Comparison of ENCODE assay signal across 9 cellular contexts in the genomic region with DNA sequence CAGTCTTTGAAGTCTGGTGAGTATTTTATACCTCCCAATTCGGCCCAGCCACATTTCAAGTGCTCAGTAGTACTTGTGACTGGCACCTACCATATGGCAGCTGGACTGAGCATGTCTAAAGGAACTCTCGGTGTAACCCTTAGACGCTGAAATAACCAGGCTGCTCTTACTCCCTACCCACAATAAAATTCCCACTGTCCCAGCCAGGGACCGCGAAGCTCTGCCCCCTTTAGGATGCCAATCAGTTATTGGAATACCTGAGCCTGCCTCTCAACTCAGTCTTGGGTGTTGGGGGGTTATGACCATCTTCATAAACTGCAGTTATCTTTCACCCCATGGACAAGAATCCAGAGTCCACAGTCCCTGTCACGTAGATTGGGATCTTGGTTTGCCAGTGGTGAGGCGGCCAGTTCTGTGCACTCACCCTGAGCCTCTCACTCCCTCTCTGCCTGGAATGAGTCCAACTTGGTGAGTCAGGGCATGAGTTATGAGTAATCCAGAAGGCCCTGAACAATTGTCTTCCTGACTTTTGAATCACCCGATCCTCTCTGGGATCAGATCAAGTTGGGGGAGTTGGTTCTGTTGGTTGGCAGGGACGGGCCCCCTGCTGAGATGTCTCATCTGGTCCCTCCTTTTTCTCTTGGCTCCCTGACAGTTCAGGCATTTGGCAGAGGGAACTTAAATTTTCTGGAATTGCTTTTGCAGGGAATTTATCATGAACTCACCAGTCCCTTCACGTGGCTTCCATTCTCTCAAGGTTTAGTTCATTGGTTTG.
DNase-seq lines count a peak whose midpoint lies in the region; ATAC-seq and TF ChIP-seq lines count a peak whose summit lies in the region.
"Had no signal": no experiment of that assay in that cellular context is flagged by ENCODE, and none has a peak within 500 bp of the region (broad histone marks: within the 10 kb centered on the region; RNA-seq: fewer than 3 reads in every experiment).

No MANE protein-coding gene starts in this region.

- in situ Hi-C loops in astrocyte of the spinal cord (cut with HindIII; ENCODE audit: low sequenced_read_pairs): no loop called here

- no peak overlapping the region for H3K27ac ChIP-seq in WERI-Rb-1
- H3K27ac ChIP-seq: HL-60 had no signal

- peak; percentile 74 for DNase-seq in COLO829 (ENCODE audit: low spot score)
- peak; percentile 97 for DNase-seq in astrocyte of the spinal cord (ENCODE audit: low read depth, low spot score)
- DNase-seq in iris pigment epithelial cell (ENCODE audit: low read depth): peak; percentile 98
- DNase-seq in superior temporal gyrus (ENCODE audit: extremely low spot score): peak; percentile 82
- no peak for DNase-seq in WERI-Rb-1

- no peak overlapping the region for H3K4me3 ChIP-seq in astrocyte of the spinal cord (ENCODE audit: low read depth, low read length)
- no peak overlapping the region for H3K4me3 ChIP-seq in WERI-Rb-1 (ENCODE audit: low read depth, low read length)

- TF ChIP-seq CTCF in astrocyte of the spinal cord (IDR thresholded peaks at IDR 0.05; ENCODE audit: low read depth, low read length): no peak
- no peak for TF ChIP-seq CTCF in WERI-Rb-1 (IDR thresholded peaks at IDR 0.05; ENCODE audit: low read depth, low read length)

- no peak for ATAC-seq in HG02852 (IDR thresholded peaks at IDR 0.05; ENCODE audit: unreplicated experiment)
- no peak for ATAC-seq in GM19463 (IDR thresholded peaks at IDR 0.05; ENCODE audit: unreplicated experiment)

- peak; percentile 92 for TF ChIP-seq EP300 in Ishikawa (IDR thresholded peaks at IDR 0.05; ENCODE audit: borderline replicate concordance)

- H3K27me3 ChIP-seq in WERI-Rb-1 (ENCODE audit: insufficient read depth, low read depth, severe bottlenecking): no peaks in the 10 kb centered on the region

- peaks cover 5% of the 10 kb centered on the region for H3K9me3 ChIP-seq in WERI-Rb-1 (ENCODE audit: severe bottlenecking)

- no peaks in the 10 kb centered on the region for H3K36me3 ChIP-seq in WERI-Rb-1

- peak; percentile 20; the same call in 1 of the 2 replicates for TF ChIP-seq RAD21 in Ishikawa (IDR thresholded peaks at IDR 0.05; ENCODE audit: low read depth)

TF ChIP-seq in Ishikawa, 13 proteins besides CTCF, POLR2A, EP300 and RAD21:
- TF ChIP-seq TEAD4 (IDR thresholded peaks at IDR 0.05) (peak; percentile 63), EGR1 (IDR thresholded peaks at IDR 0.05) (no peak), CEBPB (IDR thresholded peaks at IDR 0.05) (peak; percentile 48; the same call in 1 of the 2 replicates), YY1 (IDR thresholded peaks at IDR 0.05; ENCODE audit: low read depth) (peak; percentile 52; the same call in 1 of the 2 replicates), FOXM1 (IDR thresholded peaks at IDR 0.05; ENCODE audit: borderline replicate concordance, low read depth) (peak; percentile 83; the same call in 1 of the 2 replicates), NFIC (IDR thresholded peaks at IDR 0.05) (peak; percentile 99), ZBTB7A (IDR thresholded peaks at IDR 0.05; ENCODE audit: low read depth) (no peak), TAF1 (IDR thresholded peaks at IDR 0.05; ENCODE audit: low read depth) (no peak), CREB1 (IDR thresholded peaks at IDR 0.05; ENCODE audit: low read depth) (no peak), TCF12 (IDR thresholded peaks at IDR 0.05; ENCODE audit: low read depth) (peak; percentile 92)
- TF ChIP-seq, protein P1, sequence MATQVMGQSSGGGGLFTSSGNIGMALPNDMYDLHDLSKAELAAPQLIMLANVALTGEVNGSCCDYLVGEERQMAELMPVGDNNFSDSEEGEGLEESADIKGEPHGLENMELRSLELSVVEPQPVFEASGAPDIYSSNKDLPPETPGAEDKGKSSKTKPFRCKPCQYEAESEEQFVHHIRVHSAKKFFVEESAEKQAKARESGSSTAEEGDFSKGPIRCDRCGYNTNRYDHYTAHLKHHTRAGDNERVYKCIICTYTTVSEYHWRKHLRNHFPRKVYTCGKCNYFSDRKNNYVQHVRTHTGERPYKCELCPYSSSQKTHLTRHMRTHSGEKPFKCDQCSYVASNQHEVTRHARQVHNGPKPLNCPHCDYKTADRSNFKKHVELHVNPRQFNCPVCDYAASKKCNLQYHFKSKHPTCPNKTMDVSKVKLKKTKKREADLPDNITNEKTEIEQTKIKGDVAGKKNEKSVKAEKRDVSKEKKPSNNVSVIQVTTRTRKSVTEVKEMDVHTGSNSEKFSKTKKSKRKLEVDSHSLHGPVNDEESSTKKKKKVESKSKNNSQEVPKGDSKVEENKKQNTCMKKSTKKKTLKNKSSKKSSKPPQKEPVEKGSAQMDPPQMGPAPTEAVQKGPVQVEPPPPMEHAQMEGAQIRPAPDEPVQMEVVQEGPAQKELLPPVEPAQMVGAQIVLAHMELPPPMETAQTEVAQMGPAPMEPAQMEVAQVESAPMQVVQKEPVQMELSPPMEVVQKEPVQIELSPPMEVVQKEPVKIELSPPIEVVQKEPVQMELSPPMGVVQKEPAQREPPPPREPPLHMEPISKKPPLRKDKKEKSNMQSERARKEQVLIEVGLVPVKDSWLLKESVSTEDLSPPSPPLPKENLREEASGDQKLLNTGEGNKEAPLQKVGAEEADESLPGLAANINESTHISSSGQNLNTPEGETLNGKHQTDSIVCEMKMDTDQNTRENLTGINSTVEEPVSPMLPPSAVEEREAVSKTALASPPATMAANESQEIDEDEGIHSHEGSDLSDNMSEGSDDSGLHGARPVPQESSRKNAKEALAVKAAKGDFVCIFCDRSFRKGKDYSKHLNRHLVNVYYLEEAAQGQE (IDR thresholded peaks at IDR 0.05; ENCODE audit: low read depth): no peak
- TF ChIP-seq, protein P2, sequence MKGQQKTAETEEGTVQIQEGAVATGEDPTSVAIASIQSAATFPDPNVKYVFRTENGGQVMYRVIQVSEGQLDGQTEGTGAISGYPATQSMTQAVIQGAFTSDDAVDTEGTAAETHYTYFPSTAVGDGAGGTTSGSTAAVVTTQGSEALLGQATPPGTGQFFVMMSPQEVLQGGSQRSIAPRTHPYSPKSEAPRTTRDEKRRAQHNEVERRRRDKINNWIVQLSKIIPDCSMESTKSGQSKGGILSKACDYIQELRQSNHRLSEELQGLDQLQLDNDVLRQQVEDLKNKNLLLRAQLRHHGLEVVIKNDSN (IDR thresholded peaks at IDR 0.05): peak; percentile 46
- TF ChIP-seq, protein P3, sequence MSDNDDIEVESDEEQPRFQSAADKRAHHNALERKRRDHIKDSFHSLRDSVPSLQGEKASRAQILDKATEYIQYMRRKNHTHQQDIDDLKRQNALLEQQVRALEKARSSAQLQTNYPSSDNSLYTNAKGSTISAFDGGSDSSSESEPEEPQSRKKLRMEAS (IDR thresholded peaks at IDR 0.05): peak; percentile 28; the same call in 1 of the 2 replicates
